ENCODE assay signal across 12 cellular contexts in genomic region chr1:27116697-27117096, GRCh38. TPM values are rescaled to one million over a fixed set of nuclear protein-coding genes. Genes with fewer than 3 reads are reported as not detected.
A peak's percentile ranks its signal among the peaks of the same experiment; 100 is the strongest.
DNase-seq lines count a peak whose midpoint lies in the region; ATAC-seq and TF ChIP-seq lines count a peak whose summit lies in the region.
"Had no signal": no experiment of that assay in that cellular context is flagged by ENCODE, and none has a peak within 500 bp of the region (broad histone marks: within the 10 kb centered on the region; RNA-seq: fewer than 3 reads in every experiment).

No MANE protein-coding gene starts in this region.

- no peak for TF ChIP-seq POLR2A in gastrocnemius medialis (IDR thresholded peaks at IDR 0.05)

- H3K36me3 ChIP-seq in gastrocnemius medialis: no peaks in the 10 kb centered on the region
- H3K36me3 ChIP-seq: HAP-1 had no signal

- peaks cover 49 to 58% of the 10 kb centered on the region in 2 donors for H3K4me1 ChIP-seq in gastrocnemius medialis
- H3K4me1 ChIP-seq: HAP-1 had no signal

- H3K9me3 Mint-ChIP-seq in endothelial cell (ENCODE audit: unreplicated experiment): no peaks in the 10 kb centered on the region
- H3K9me3 Mint-ChIP-seq: activated CD4-positive, alpha-beta T cell treated with anti-CD3 and anti-CD28 coated beads, Interleukin-2, amount 10 ng/mL, durations not matched to agents 24 days and 14 days had no signal

- in situ Hi-C loops in gastrocnemius medialis (cut with MboI; ENCODE audit: low sequenced_read_pairs in 4 of 4): loop anchor here in 1 of 4 donors (5.0 kb wide), 1 partner anchor 41 kb away; the partner anchor contains the start of gene SLC9A1

- peak overlapping the region; percentile 54 for H3K27ac Mint-ChIP-seq in endothelial cell (ENCODE audit: unreplicated experiment)
- H3K27ac Mint-ChIP-seq: activated CD4-positive, alpha-beta T cell treated with anti-CD3 and anti-CD28 coated beads, Interleukin-2, amount 10 ng/mL, durations not matched to agents 24 days and 14 days had no signal

- TF ChIP-seq CTCF in endothelial cell (IDR thresholded peaks at IDR 0.05; ENCODE audit: unreplicated experiment) (no peak), gastrocnemius medialis (IDR thresholded peaks at IDR 0.05 in 4 of 5, conservative IDR thresholded peaks at IDR 0.05 in 1 of 5) (no peak)

- intact Hi-C loops in gastrocnemius medialis (cut with DNase I; ENCODE audit: low total_unique reads): no loop called here
- intact Hi-C loops in head of caudate nucleus (cut with DNase I): no loop called here

- H3K4me3 ChIP-seq in gastrocnemius medialis: no peak overlapping the region
- H3K4me3 ChIP-seq: HAP-1, lung had no signal

- peaks cover 24% of the 10 kb centered on the region for H3K36me3 Mint-ChIP-seq in endothelial cell (ENCODE audit: low read depth, unreplicated experiment)

- H3K27me3 ChIP-seq in gastrocnemius medialis: no peaks in the 10 kb centered on the region

- no peaks in the 10 kb centered on the region for H3K9me3 ChIP-seq in gastrocnemius medialis
- H3K9me3 ChIP-seq: HAP-1 had no signal

- H3K27ac ChIP-seq in gastrocnemius medialis: peak overlapping the region; percentile 19 to 84 (median 68)

- DNase-seq in GM03348 (ENCODE audit: low spot score) (peak; percentile 42), OCI-M1 (lab: John Stamatoyannopoulos, UW) (peak; percentile 74), endothelial cell (ENCODE audit: low spot score) (no peak), gastrocnemius medialis (peak in 1 of 2 donors; percentile 44), head of caudate nucleus (no peak), nucleus accumbens (lab: John Stamatoyannopoulos, UW) (no peak)
- DNase-seq: activated CD4-positive, alpha-beta T cell treated with anti-CD3 and anti-CD28 coated beads, Interleukin-2, amount 10 ng/mL, durations not matched to agents 24 days and 14 days; NCI-H774 had no signal

- peaks cover 65% of the 10 kb centered on the region for H3K4me1 Mint-ChIP-seq in endothelial cell (ENCODE audit: unreplicated experiment)

- peaks cover 15% of the 10 kb centered on the region for H3K27me3 Mint-ChIP-seq in endothelial cell (ENCODE audit: unreplicated experiment)
- H3K27me3 Mint-ChIP-seq: activated CD4-positive, alpha-beta T cell treated with anti-CD3 and anti-CD28 coated beads, Interleukin-2, amount 10 ng/mL, durations not matched to agents 24 days and 14 days had no signal

- peak overlapping the region; percentile 52 for H3K4me3 Mint-ChIP-seq in endothelial cell (ENCODE audit: unreplicated experiment)
- H3K4me3 Mint-ChIP-seq: activated CD4-positive, alpha-beta T cell treated with anti-CD3 and anti-CD28 coated beads, Interleukin-2, amount 10 ng/mL, durations not matched to agents 24 days and 14 days had no signal

- ATAC-seq in gastrocnemius medialis: no peak
- no peak for ATAC-seq in GM18498 (IDR thresholded peaks at IDR 0.05; ENCODE audit: unreplicated experiment)
- ATAC-seq in GM19452 (IDR thresholded peaks at IDR 0.05; ENCODE audit: unreplicated experiment): no peak

RNA-seq across cellular contexts. Expression of gene SLC9A1, which starts 38.2 kb away (rescaled TPM):
- total RNA-seq in endothelial cell (ENCODE audit: unreplicated experiment) (96.2 TPM), gastrocnemius medialis (1 to 10 TPM; 2.5 to 4.3 (median 3.7) TPM)

Comparison
In these comparisons a context has a peak if more than half of its experiments do, and no peak if none do; other contexts are left out.
1. DNase-seq: peak in GM03348 (single experiment) and OCI-M1 (single experiment); none in endothelial cell (single experiment), head of caudate nucleus (0 of 42) and nucleus accumbens (0 of 56).
2. RNA of gene SLC9A1, which starts 38.2 kb away (total RNA-seq): 96.2 TPM in endothelial cell (single experiment); 2.5 to 4.3 TPM in gastrocnemius medialis; every median in the first group is over 10 times any median in the second.